In genomic region chr19:1279782-1280341, GRCh38 we compare ENCODE assay signal across 1 cellular context.
TF ChIP-seq lines count a peak whose summit lies in the region.

No MANE protein-coding gene starts in this region.

TF ChIP-seq in K562, 482 proteins besides CTCF, POLR2A, EP300 and RAD21 (continued from another document and continues in another):
- TF ChIP-seq ZNF407 (IDR thresholded peaks at IDR 0.05; ENCODE audit: low read depth): no peak
- no peak for TF ChIP-seq PHTF2 (CRISPR knock-in tag; IDR thresholded peaks at IDR 0.05)
- TF ChIP-seq ZNF707 (CRISPR knock-in tag; conservative IDR thresholded peaks at IDR 0.05): no peak
- TF ChIP-seq ZBTB1 (CRISPR knock-in tag; IDR thresholded peaks at IDR 0.05; ENCODE audit: borderline replicate concordance, low read depth): no peak
- no peak for TF ChIP-seq IRF9 (tag; IDR thresholded peaks at IDR 0.05)
- no peak for TF ChIP-seq TOE1 (IDR thresholded peaks at IDR 0.05; ENCODE audit: borderline replicate concordance)
- TF ChIP-seq TOE1 (CRISPR knock-in tag; IDR thresholded peaks at IDR 0.05; ENCODE audit: borderline replicate concordance, low read depth): no peak
- TF ChIP-seq GABPA (tag; conservative IDR thresholded peaks at IDR 0.05; ENCODE audit: low read depth): no peak
- peak; percentile 52; the same call in 1 of the 2 replicates for TF ChIP-seq GABPB1 (CRISPR knock-in tag; IDR thresholded peaks at IDR 0.05)
- TF ChIP-seq MLLT1 (IDR thresholded peaks at IDR 0.05): no peak
- no peak for TF ChIP-seq TAF9B (IDR thresholded peaks at IDR 0.05; ENCODE audit: partially characterized antibody)
- no peak for TF ChIP-seq SREBF1 (IDR thresholded peaks at IDR 0.05; ENCODE audit: borderline replicate concordance, low read depth, low read length)
- no peak for TF ChIP-seq PRDM10 (IDR thresholded peaks at IDR 0.05; ENCODE audit: partially characterized antibody)
- TF ChIP-seq PCBP1 (IDR thresholded peaks at IDR 0.05; ENCODE audit: low read depth, low read length, poor library complexity, severe bottlenecking): no peak
- TF ChIP-seq NELFE (IDR thresholded peaks at IDR 0.05; ENCODE audit: insufficient read depth, insufficient read length): no peak
- TF ChIP-seq ZNF518B (CRISPR knock-in tag; IDR thresholded peaks at IDR 0.05): no peak
- TF ChIP-seq RFX1 (IDR thresholded peaks at IDR 0.05): no peak
- TF ChIP-seq RNF2 (IDR thresholded peaks at IDR 0.05): no peak
- TF ChIP-seq CBX1 (IDR thresholded peaks at IDR 0.05; ENCODE audit: low read depth): peak; percentile 70; the same call in 1 of the 2 replicates
- no peak for TF ChIP-seq ZNF766 (CRISPR knock-in tag; conservative IDR thresholded peaks at IDR 0.05)
- no peak for TF ChIP-seq HMBOX1 (IDR thresholded peaks at IDR 0.05)
- no peak for TF ChIP-seq ZNF644 (tag; IDR thresholded peaks at IDR 0.05; ENCODE audit: low read depth)
- no peak for TF ChIP-seq SP2 (IDR thresholded peaks at IDR 0.05; ENCODE audit: extremely low read depth, low read depth, low read length, poor library complexity, severe bottlenecking)
- TF ChIP-seq SRSF9 (IDR thresholded peaks at IDR 0.05; ENCODE audit: borderline replicate concordance, low read depth, low read length): no peak
- TF ChIP-seq PHF21A (IDR thresholded peaks at IDR 0.05; ENCODE audit: borderline replicate concordance, low read depth): no peak
- no peak for TF ChIP-seq PHB2 (IDR thresholded peaks at IDR 0.05; ENCODE audit: low read depth)
- no peak for TF ChIP-seq TSHZ1 (CRISPR knock-in tag; IDR thresholded peaks at IDR 0.05)
- no peak for TF ChIP-seq TCF7 (IDR thresholded peaks at IDR 0.05; ENCODE audit: borderline replicate concordance)
- no peak for TF ChIP-seq ZNF740 (CRISPR knock-in tag; IDR thresholded peaks at IDR 0.05)
- TF ChIP-seq ZNF740 (tag; IDR thresholded peaks at IDR 0.05): no peak
- TF ChIP-seq NR2F6 (CRISPR knock-in tag; IDR thresholded peaks at IDR 0.05): no peak
- TF ChIP-seq ZNF57 (CRISPR knock-in tag; IDR thresholded peaks at IDR 0.05): no peak
- TF ChIP-seq ZNF165 (CRISPR knock-in tag; IDR thresholded peaks at IDR 0.05; ENCODE audit: borderline replicate concordance): no peak
- TF ChIP-seq FOXK1 (CRISPR knock-in tag; IDR thresholded peaks at IDR 0.05; ENCODE audit: borderline replicate concordance): no peak
- TF ChIP-seq ZKSCAN1 (IDR thresholded peaks at IDR 0.05; ENCODE audit: low read depth, low read length): no peak
